10 cellular contexts compared by ENCODE assay signal in genomic region chr19:2199215-2199614, GRCh38. TPM values are rescaled to one million over a fixed set of nuclear protein-coding genes. Genes with fewer than 3 reads are reported as not detected.
DNase-seq lines count a peak whose midpoint lies in the region; ATAC-seq and TF ChIP-seq lines count a peak whose summit lies in the region.
"Had no signal": no experiment of that assay in that cellular context is flagged by ENCODE, and none has a peak within 500 bp of the region (broad histone marks: within the 10 kb centered on the region; RNA-seq: fewer than 3 reads in every experiment).

No MANE protein-coding gene starts in this region.

- no peak overlapping the region for H3K56ac ChIP-seq in IMR-90 (ENCODE audit: extremely low read depth, insufficient read depth, low read length)

- no peak overlapping the region for H3K4ac ChIP-seq in IMR-90 (ENCODE audit: low read depth, low read length)

- peaks cover 2% of the 10 kb centered on the region; the same call in 1 of the 2 replicates for H3K4me1 ChIP-seq in IMR-90 (ENCODE audit: control insufficient read depth, insufficient read depth, low read length)

- CTCF ChIA-PET in IMR-90 (lab: Yijun Ruan, JAX), result no interaction called here

- DNase-seq in GM10266 (ENCODE audit: extremely low spot score), result no peak
- no peak for DNase-seq in IMR-90
- DNase-seq in brain microvascular endothelial cell, result no peak
- no peak for DNase-seq in anterior cingulate cortex (lab: John Stamatoyannopoulos, UW)
- no peak for DNase-seq in activated naive CD4-positive, alpha-beta T cell (lab: John Stamatoyannopoulos, UW)
- DNase-seq in activated T-cell treated with anti-CD3 and anti-CD28 coated beads for 4 hours, result no peak
- DNase-seq: activated T-cell treated with anti-CD3 and anti-CD28 coated beads, Interleukin-2, amount 50 U/mL, for 4 hours; effector CD8-positive, alpha-beta T cell had no signal

- dilution Hi-C loops in IMR-90 (cut with HindIII; ENCODE audit: low sequenced_read_pairs, unreplicated experiment), result no loop called here

- no peak overlapping the region for H3K23ac ChIP-seq in IMR-90 (ENCODE audit: low read depth, low read length)

- TF ChIP-seq POLR2A in IMR-90 (IDR thresholded peaks at IDR 0.05; ENCODE audit: low read depth, low read length), result no peak

- no peak overlapping the region for H2BK120ac ChIP-seq in IMR-90 (ENCODE audit: low read depth, low read length)

- peaks cover 3% of the 10 kb centered on the region for H3K79me2 ChIP-seq in neural cell (replicated peaks; ENCODE audit: insufficient read depth, low read length)

- WGBS in IMR-90 (ENCODE audit: extremely low coverage in 2 of 2, insufficient read length in 1 of 2), 2 experiments, result 83% methylated on average over 5 of the region's 18 CpGs; no CpG with 5 or more reads in 1 of the 2 experiments

- no peak overlapping the region for H3K18ac ChIP-seq in IMR-90 (ENCODE audit: low read depth, low read length)

- no peak for TF ChIP-seq RAD21 in IMR-90 (IDR thresholded peaks at IDR 0.05; ENCODE audit: low read length)
- TF ChIP-seq RAD21 in neural cell (conservative IDR thresholded peaks at IDR 0.05), result no peak

- H2BK5ac ChIP-seq in IMR-90 (ENCODE audit: low read depth, low read length, poor library complexity, severe bottlenecking), result no peak overlapping the region

- peaks cover 6% of the 10 kb centered on the region for H3K9me1 ChIP-seq in IMR-90 (ENCODE audit: insufficient read depth, low read length)

- H2AFZ ChIP-seq in IMR-90 (replicated peaks; ENCODE audit: low read length, poor library complexity), result peak overlapping the region; percentile 8
- H2AFZ ChIP-seq in neural cell (ENCODE audit: low read depth, low read length), result no peak overlapping the region

- no peak overlapping the region for H2BK20ac ChIP-seq in IMR-90 (ENCODE audit: low read depth, low read length)

- H3K9me2 ChIP-seq in neural cell (ENCODE audit: insufficient read depth, low read length), result no peaks in the 10 kb centered on the region

- H3K4me3 ChIP-seq in IMR-90 (ENCODE audit: insufficient read depth, low read depth, low read length) (no peak overlapping the region), brain microvascular endothelial cell (ENCODE audit: low read depth, low read length) (no peak overlapping the region), neural cell (ENCODE audit: low read length) (no peak overlapping the region)

- TF ChIP-seq CTCF in GM10266 (IDR thresholded peaks at IDR 0.05; ENCODE audit: control insufficient read depth, insufficient read depth, low read depth, missing control alignments), result peak; percentile 21
- TF ChIP-seq CTCF in IMR-90 (conservative IDR thresholded peaks at IDR 0.05; ENCODE audit: low read depth, low read length), result peak; percentile 28; the same call in 1 of the 2 replicates
- TF ChIP-seq CTCF in brain microvascular endothelial cell (IDR thresholded peaks at IDR 0.05; ENCODE audit: low read depth, low read length, missing control alignments), result peak; percentile 63
- TF ChIP-seq CTCF in neural cell (IDR thresholded peaks at IDR 0.05; ENCODE audit: poor library complexity, severe bottlenecking), result peak; percentile 29

- no peak overlapping the region for H4K5ac ChIP-seq in IMR-90 (ENCODE audit: low read depth, low read length)

- no peak overlapping the region for H3K9ac ChIP-seq in IMR-90 (ENCODE audit: low read depth, low read length)
- H3K9ac ChIP-seq in neural cell (ENCODE audit: low read length), result no peak overlapping the region

- H2BK15ac ChIP-seq in IMR-90 (ENCODE audit: low read depth, low read length), result no peak overlapping the region

- in situ Hi-C loops in IMR-90 (cut with MboI; ENCODE audit: low sequenced_read_pairs) (no loop called here), brain microvascular endothelial cell (cut with HindIII; ENCODE audit: low pct_ligation_motif_present, low sequenced_read_pairs) (no loop called here)

- no peak for TF ChIP-seq EP300 in neural cell (conservative IDR thresholded peaks at IDR 0.05; ENCODE audit: poor library complexity, severe bottlenecking)

- ATAC-seq in IMR-90 (ENCODE audit: low read depth) (no peak), HG02588 (IDR thresholded peaks at IDR 0.05; ENCODE audit: unreplicated experiment) (no peak)
- ATAC-seq: activated T-cell treated with anti-CD3 and anti-CD28 coated beads, Interleukin-2, amount 50 U/mL, for 4 hours had no signal

- H2AK5ac ChIP-seq in IMR-90 (ENCODE audit: low read depth, low read length), result no peak overlapping the region

- peaks cover 40% of the 10 kb centered on the region for H4K20me1 ChIP-seq in IMR-90 (ENCODE audit: insufficient read depth, low read length)
- H4K20me1 ChIP-seq in neural cell (ENCODE audit: insufficient read depth), result no peaks in the 10 kb centered on the region

- H3K14ac ChIP-seq in IMR-90 (replicated peaks; ENCODE audit: low read depth, low read length), result no peak overlapping the region

- H3K36me3 ChIP-seq in IMR-90 (ENCODE audit: control insufficient read depth, insufficient read depth, low read length) (peaks cover 56% of the 10 kb centered on the region), brain microvascular endothelial cell (replicated peaks) (peaks cover 55% of the 10 kb centered on the region), neural cell (ENCODE audit: insufficient read depth, low read length) (no peaks in the 10 kb centered on the region)

- no peak overlapping the region for H4K8ac ChIP-seq in IMR-90 (ENCODE audit: low read depth in 2 of 2, low read length in 2 of 2)

- H3K27ac ChIP-seq in IMR-90 (ENCODE audit: insufficient read depth, low read length), result no peak overlapping the region
- H3K27ac ChIP-seq in brain microvascular endothelial cell, result no peak overlapping the region
- H3K27ac ChIP-seq in neural cell (ENCODE audit: low read length), result no peak overlapping the region

- H2AK9ac ChIP-seq in IMR-90 (replicated peaks; ENCODE audit: low read depth, low read length, poor library complexity), result no peak overlapping the region

- no peaks in the 10 kb centered on the region for H3K27me3 ChIP-seq in IMR-90 (ENCODE audit: control insufficient read depth, insufficient read depth, low read length)
- H3K27me3 ChIP-seq in brain microvascular endothelial cell (replicated peaks), result no peaks in the 10 kb centered on the region
- no peaks in the 10 kb centered on the region for H3K27me3 ChIP-seq in neural cell (ENCODE audit: insufficient read depth, low read depth, low read length)

- H4K91ac ChIP-seq in IMR-90 (ENCODE audit: insufficient read depth, low read depth, low read length), result no peak overlapping the region

- no peak overlapping the region for H3K4me2 ChIP-seq in IMR-90 (ENCODE audit: low read depth, low read length)
- H3K4me2 ChIP-seq in neural cell (ENCODE audit: low read length), result no peak overlapping the region

- no peaks in the 10 kb centered on the region for H3K9me3 ChIP-seq in IMR-90 (ENCODE audit: control insufficient read depth, insufficient read depth, low read length)
- H3K9me3 ChIP-seq in neural cell (ENCODE audit: low read length), result no peaks in the 10 kb centered on the region

- POLR2A ChIA-PET in IMR-90 (lab: Charles Lee; ENCODE audit: unreplicated experiment), result no interaction called here

- H3F3A ChIP-seq in neural cell (ENCODE audit: insufficient read depth, low read length, poor library complexity, severe bottlenecking), result no peaks in the 10 kb centered on the region

- no TSS peak for BruUV-seq in IMR-90 (replicated peaks; lab: Mats Ljungman, UMichigan)

- H3K79me1 ChIP-seq in IMR-90 (ENCODE audit: low read depth in 1 of 2, low read length in 2 of 2), result peaks cover 19 to 88% of the 10 kb centered on the region in 2 experiments

- intact Hi-C loops in IMR-90 (cut with micrococcal nuclease), result no loop called here

TF ChIP-seq in IMR-90, 13 proteins besides CTCF, POLR2A, EP300 and RAD21 (continues in another document):
- no peak for TF ChIP-seq NFE2L2 (IDR thresholded peaks at IDR 0.05; ENCODE audit: low read depth, low read length)
- no peak for TF ChIP-seq FOS (IDR thresholded peaks at IDR 0.05; ENCODE audit: low read depth, low read length)
- TF ChIP-seq CHD1 (IDR thresholded peaks at IDR 0.05; ENCODE audit: low read depth, low read length), result no peak
- no peak for TF ChIP-seq RFX5 (IDR thresholded peaks at IDR 0.05; ENCODE audit: low read depth, low read length)

TF ChIP-seq in neural cell, 6 proteins besides CTCF, POLR2A, EP300 and RAD21 (continues in another document):
- TF ChIP-seq POLR2AphosphoS5 (IDR thresholded peaks at IDR 0.05) (no peak), EZH2 (IDR thresholded peaks at IDR 0.05; ENCODE audit: borderline replicate concordance, insufficient read depth, low read length, poor library complexity, severe bottlenecking) (no peak), TAF1 (IDR thresholded peaks at IDR 0.05; ENCODE audit: low read depth) (no peak), MXI1 (conservative IDR thresholded peaks at IDR 0.05; ENCODE audit: poor library complexity, severe bottlenecking) (no peak)

RNA-seq across cellular contexts. Expression of gene DOT1L, which starts 35.5 kb away (rescaled TPM):
- 2.5 TPM in 2 replicates for total RNA-seq in IMR-90 (2012; rRNA removed)
- polyA plus RNA-seq in IMR-90 (2012; rRNA removed) (12.6 and 22.0 TPM in 2 replicates), neural cell (8.5 and 10.7 TPM in 2 replicates)
- polyA plus RNA-seq in IMR-90 (2012; cell fraction: cytosol; rRNA removed), result 10.1 and 10.4 TPM in 2 replicates
- 43.0 and 136 TPM in 2 replicates for polyA plus RNA-seq in IMR-90 (2012; cell fraction: nucleus; rRNA removed; ENCODE audit: low replicate concordance)
- 18.0 and 19.1 TPM in 2 replicates for polyA minus RNA-seq in neural cell

RNA-seq across cellular contexts. Expression of gene PLEKHJ1, which starts 36.9 kb away (rescaled TPM):
- total RNA-seq in IMR-90 (2012; rRNA removed), result 31.7 and 33.1 TPM in 2 replicates
- polyA plus RNA-seq in IMR-90 (2012; rRNA removed) (62.8 and 69.8 TPM in 2 replicates), neural cell (219 and 254 TPM in 2 replicates)
- polyA plus RNA-seq in IMR-90 (2012; cell fraction: cytosol; rRNA removed), result 88.7 and 101 TPM in 2 replicates
- polyA plus RNA-seq in IMR-90 (2012; cell fraction: nucleus; rRNA removed; ENCODE audit: low replicate concordance), result 146 and 214 TPM in 2 replicates
- polyA minus RNA-seq in neural cell, result 64.6 and 80.1 TPM in 2 replicates

RNA-seq across cellular contexts. Expression of gene SF3A2, which starts 37.4 kb away (rescaled TPM):
- total RNA-seq in IMR-90 (2012; rRNA removed), result 4.8 and 7.5 TPM in 2 replicates
- polyA plus RNA-seq in IMR-90 (2012; rRNA removed) (29.8 and 34.5 TPM in 2 replicates), neural cell (14.4 and 51.6 TPM in 2 replicates)
- polyA plus RNA-seq in IMR-90 (2012; cell fraction: cytosol; rRNA removed), result 18.6 and 34.5 TPM in 2 replicates
- 82.8 and 174 TPM in 2 replicates for polyA plus RNA-seq in IMR-90 (2012; cell fraction: nucleus; rRNA removed; ENCODE audit: low replicate concordance)
- polyA minus RNA-seq in neural cell, result 50.2 and 51.4 TPM in 2 replicates

RNA-seq across cellular contexts. Expression of gene AP3D1, which starts 47.8 kb away (rescaled TPM):
- total RNA-seq in IMR-90 (2012; rRNA removed), result 75.3 and 76.1 TPM in 2 replicates
- polyA plus RNA-seq in IMR-90 (2012; rRNA removed), result 129 and 132 TPM in 2 replicates
- 112 and 149 TPM in 2 replicates for polyA plus RNA-seq in IMR-90 (2012; cell fraction: cytosol; rRNA removed)
- 165 and 397 TPM in 2 replicates for polyA plus RNA-seq in IMR-90 (2012; cell fraction: nucleus; rRNA removed; ENCODE audit: low replicate concordance)
- polyA plus RNA-seq in neural cell, result 60.7 and 88.2 TPM in 2 replicates
- 72.6 and 89.4 TPM in 2 replicates for polyA minus RNA-seq in neural cell

RNA-seq across cellular contexts. Expression of gene AMH, which starts 49.9 kb away (rescaled TPM):
- under 0.01 TPM in 1 of 2 replicates, not detected in the other for total RNA-seq in IMR-90 (2012; rRNA removed)
- polyA plus RNA-seq in IMR-90 (2012; rRNA removed) (0.86 and 1.5 TPM in 2 replicates), neural cell (57.5 and 71.5 TPM in 2 replicates)
- 0.06 and 0.22 TPM in 2 replicates for polyA plus RNA-seq in IMR-90 (2012; cell fraction: cytosol; rRNA removed)
- 9.1 and 40.5 TPM in 2 replicates for polyA plus RNA-seq in IMR-90 (2012; cell fraction: nucleus; rRNA removed; ENCODE audit: low replicate concordance)
- polyA minus RNA-seq in neural cell, result 12.7 and 12.8 TPM in 2 replicates
